In genomic region chrX:1554469-1555210, GRCh38 we compare ENCODE assay signal across 1 cellular context.
A peak's percentile ranks its signal among the peaks of the same experiment; 100 is the strongest.
TF ChIP-seq lines count a peak whose summit lies in the region.

No MANE protein-coding gene starts in this region.

TF ChIP-seq in GM12878, 131 proteins besides CTCF, POLR2A, EP300 and RAD21 (continued from another document):
- TF ChIP-seq SPI1 (IDR thresholded peaks at IDR 0.05; ENCODE audit: borderline replicate concordance, insufficient read depth, low read depth, low read length) (0 out of 2 replicates have a peak, but pooled peaks have one; percentile 20), RELB (IDR thresholded peaks at IDR 0.05; ENCODE audit: low read depth) (no peak), ATF7 (IDR thresholded peaks at IDR 0.05; ENCODE audit: low read depth) (no peak), STAT1 (conservative IDR thresholded peaks at IDR 0.05) (no peak)
